In genomic region chr9:35658894-35659220, GRCh38 we compare ENCODE assay signal across 1 cellular context.
TF ChIP-seq lines count a peak whose summit lies in the region.

No MANE protein-coding gene starts in this region.

TF ChIP-seq in H1, 55 proteins besides CTCF, POLR2A, EP300 and RAD21:
- no peak for TF ChIP-seq SP1 (IDR thresholded peaks at IDR 0.05; ENCODE audit: low read depth, low read length)
- TF ChIP-seq, protein P1, sequence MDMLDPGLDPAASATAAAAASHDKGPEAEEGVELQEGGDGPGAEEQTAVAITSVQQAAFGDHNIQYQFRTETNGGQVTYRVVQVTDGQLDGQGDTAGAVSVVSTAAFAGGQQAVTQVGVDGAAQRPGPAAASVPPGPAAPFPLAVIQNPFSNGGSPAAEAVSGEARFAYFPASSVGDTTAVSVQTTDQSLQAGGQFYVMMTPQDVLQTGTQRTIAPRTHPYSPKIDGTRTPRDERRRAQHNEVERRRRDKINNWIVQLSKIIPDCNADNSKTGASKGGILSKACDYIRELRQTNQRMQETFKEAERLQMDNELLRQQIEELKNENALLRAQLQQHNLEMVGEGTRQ (IDR thresholded peaks at IDR 0.05; ENCODE audit: low read length): no peak
- TF ChIP-seq TBP (IDR thresholded peaks at IDR 0.05; ENCODE audit: low read depth, low read length): no peak
- no peak for TF ChIP-seq HDAC2 (IDR thresholded peaks at IDR 0.05; ENCODE audit: borderline replicate concordance in 1 of 2, low read depth in 2 of 2, low read length in 2 of 2)
- TF ChIP-seq FOSL1 (IDR thresholded peaks at IDR 0.05; ENCODE audit: insufficient read depth, low read depth, low read length): no peak
- TF ChIP-seq MAFK (IDR thresholded peaks at IDR 0.05; ENCODE audit: low read depth, low read length): no peak
- no peak for TF ChIP-seq RBBP5 (IDR thresholded peaks at IDR 0.05; ENCODE audit: borderline replicate concordance, low read depth, low read length)
- no peak for TF ChIP-seq RFX5 (IDR thresholded peaks at IDR 0.05; ENCODE audit: borderline replicate concordance, low read depth, low read length)
- no peak for TF ChIP-seq RNF2 (IDR thresholded peaks at IDR 0.05; ENCODE audit: borderline replicate concordance, low read depth, low read length, missing control alignments, poor library complexity, severe bottlenecking)
- TF ChIP-seq YY1 (IDR thresholded peaks at IDR 0.05; ENCODE audit: low read depth, low read length): no peak
- TF ChIP-seq SP4 (IDR thresholded peaks at IDR 0.05; ENCODE audit: low read length): no peak
- no peak for TF ChIP-seq TEAD4 (IDR thresholded peaks at IDR 0.05; ENCODE audit: low read depth, low read length)
- no peak for TF ChIP-seq SP2 (IDR thresholded peaks at IDR 0.05; ENCODE audit: low read length)
- no peak for TF ChIP-seq SRF (IDR thresholded peaks at IDR 0.05; ENCODE audit: low read depth, low read length)
- no peak for TF ChIP-seq SIRT6 (IDR thresholded peaks at IDR 0.05; ENCODE audit: low read length)
- no peak for TF ChIP-seq TAF1 (IDR thresholded peaks at IDR 0.05; ENCODE audit: low read depth, low read length)
- TF ChIP-seq, protein P2, sequence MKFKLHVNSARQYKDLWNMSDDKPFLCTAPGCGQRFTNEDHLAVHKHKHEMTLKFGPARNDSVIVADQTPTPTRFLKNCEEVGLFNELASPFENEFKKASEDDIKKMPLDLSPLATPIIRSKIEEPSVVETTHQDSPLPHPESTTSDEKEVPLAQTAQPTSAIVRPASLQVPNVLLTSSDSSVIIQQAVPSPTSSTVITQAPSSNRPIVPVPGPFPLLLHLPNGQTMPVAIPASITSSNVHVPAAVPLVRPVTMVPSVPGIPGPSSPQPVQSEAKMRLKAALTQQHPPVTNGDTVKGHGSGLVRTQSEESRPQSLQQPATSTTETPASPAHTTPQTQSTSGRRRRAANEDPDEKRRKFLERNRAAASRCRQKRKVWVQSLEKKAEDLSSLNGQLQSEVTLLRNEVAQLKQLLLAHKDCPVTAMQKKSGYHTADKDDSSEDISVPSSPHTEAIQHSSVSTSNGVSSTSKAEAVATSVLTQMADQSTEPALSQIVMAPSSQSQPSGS (IDR thresholded peaks at IDR 0.05; ENCODE audit: low read length): no peak
- TF ChIP-seq CHD1 (IDR thresholded peaks at IDR 0.05; ENCODE audit: low read depth, low read length): no peak
